ENCODE assay signal across 1 cellular context in the genomic region with DNA sequence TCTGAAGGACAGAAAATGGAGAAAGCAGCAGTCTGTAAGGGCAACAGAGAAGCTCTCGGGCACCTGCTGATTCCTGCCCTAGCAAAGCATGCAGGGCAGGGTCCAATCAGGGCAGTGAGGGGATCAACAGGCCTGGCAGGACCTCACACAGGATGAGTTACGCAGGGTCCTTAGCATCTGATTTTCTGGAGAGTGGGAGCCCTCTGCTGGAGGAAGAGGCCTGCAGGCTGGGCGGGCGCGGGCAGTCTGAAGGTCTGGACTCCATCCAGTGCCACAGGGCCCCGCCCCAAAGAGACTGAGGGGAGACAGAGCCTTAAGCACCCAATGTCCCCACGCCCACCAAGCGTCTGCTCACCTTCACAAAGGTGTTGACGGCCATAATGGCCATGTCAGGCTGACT.
TF ChIP-seq lines count a peak whose summit lies in the region.

No MANE protein-coding gene starts in this region.

TF ChIP-seq in H1, 55 proteins besides CTCF, POLR2A, EP300 and RAD21:
- TF ChIP-seq CEBPB (IDR thresholded peaks at IDR 0.05; ENCODE audit: low read depth, low read length) (no peak), JUN (IDR thresholded peaks at IDR 0.05; ENCODE audit: low read depth, low read length) (no peak), BACH1 (IDR thresholded peaks at IDR 0.05; ENCODE audit: low read length) (no peak), RBBP5 (IDR thresholded peaks at IDR 0.05; ENCODE audit: borderline replicate concordance, low read depth, low read length) (no peak), HDAC2 (IDR thresholded peaks at IDR 0.05; ENCODE audit: borderline replicate concordance in 1 of 2, low read depth in 2 of 2, low read length in 2 of 2) (no peak), RXRA (IDR thresholded peaks at IDR 0.05; ENCODE audit: insufficient read depth, low read depth, low read length) (no peak), NRF1 (IDR thresholded peaks at IDR 0.05; ENCODE audit: low read depth, low read length) (no peak)
